ENCODE assay signal across 9 cellular contexts in the genomic region with DNA sequence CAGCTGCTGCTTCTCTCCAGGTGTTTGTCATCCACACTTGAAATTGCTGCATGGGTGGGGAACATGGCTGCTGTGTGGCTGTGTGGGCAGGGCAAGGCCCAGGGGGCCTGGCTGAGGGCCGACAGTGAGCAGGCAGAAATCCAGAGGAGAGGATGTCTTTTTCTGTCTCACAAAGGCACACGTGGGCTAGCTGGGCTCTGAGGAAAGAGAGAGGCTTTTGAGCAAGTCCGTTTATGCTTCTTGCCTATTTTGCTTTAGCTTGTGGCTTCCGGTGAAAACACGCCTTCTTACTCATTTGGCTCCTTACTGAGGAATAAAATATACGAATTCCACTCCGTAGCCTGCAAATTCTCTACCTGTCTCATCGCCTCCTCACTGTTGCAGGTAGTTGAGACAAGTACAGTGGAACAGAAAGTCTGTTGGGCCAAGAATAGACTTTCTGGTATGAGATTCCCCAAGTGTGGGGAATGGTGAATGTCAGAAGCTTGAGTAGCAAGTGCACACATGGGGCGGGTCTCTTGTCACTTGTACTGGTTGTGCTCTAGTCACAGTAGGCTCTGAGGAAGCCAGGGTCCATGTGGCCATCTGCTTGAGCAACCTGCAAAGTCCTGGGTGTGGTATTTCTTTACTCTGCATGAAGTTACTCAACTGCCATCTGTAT. TPM values are rescaled to one million over a fixed set of nuclear protein-coding genes. Genes with fewer than 3 reads are reported as not detected.
DNase-seq lines count a peak whose midpoint lies in the region; ATAC-seq, FAIRE-seq and TF ChIP-seq lines count a peak whose summit lies in the region.
"Had no signal": no experiment of that assay in that cellular context is flagged by ENCODE, and none has a peak within 500 bp of the region (broad histone marks: within the 10 kb centered on the region; RNA-seq: fewer than 3 reads in every experiment).

No MANE protein-coding gene starts in this region.

- POLR2A ChIA-PET in MCF 10A (lab: Yijun Ruan, JAX) = interaction anchor here (0.7 to 4.5 kb wide), 14 partner anchors 12 to 196 kb away, joined by 3 to 43 read pairs (median 4); partner anchors contain the start of genes SERPINB1 and WRNIP1

- intact Hi-C loops in MCF 10A (cut with micrococcal nuclease) = loop anchor here (5.0 kb wide), 1 partner anchor 264 kb away; no protein-coding TSS in a partner anchor

- H3K27me3 Mint-ChIP-seq in MCF 10A (ENCODE audit: insufficient read depth, unreplicated experiment) (no peaks in the 10 kb centered on the region), naive B cell (no peaks in the 10 kb centered on the region)

- H3K27ac Mint-ChIP-seq in MCF 10A (ENCODE audit: low read depth, unreplicated experiment) (peak overlapping the region; percentile 40), naive B cell (peak overlapping the region; percentile 41 to 98 (median 83))

- H3K36me3 Mint-ChIP-seq in MCF 10A (ENCODE audit: insufficient read depth, unreplicated experiment) (no peaks in the 10 kb centered on the region), naive B cell (no peaks in the 10 kb centered on the region)

- TF ChIP-seq CTCF in MCF 10A (IDR thresholded peaks at IDR 0.05; ENCODE audit: unreplicated experiment) = no peak

- ATAC-seq in naive B cell (ENCODE audit: low read depth in 2 of 2) = no peak

- CTCF ChIA-PET in MCF 10A (lab: Yijun Ruan, JAX) = interaction anchor here (0.7 to 1.8 kb wide), 8 partner anchors 21 to 193 kb away, joined by 3 to 9 read pairs (median 4); partner anchors contain the start of gene SERPINB1

- BruUV-seq in MCF 10A (replicated peaks; lab: Mats Ljungman, UMichigan) = no TSS peak

- in situ Hi-C loops in G401 (cut with HindIII; ENCODE audit: low sequenced_read_pairs) = no loop called here

- H3K4me1 Mint-ChIP-seq in MCF 10A (ENCODE audit: insufficient read depth, unreplicated experiment) (peaks cover 27% of the 10 kb centered on the region), naive B cell (peaks cover 48 to 58% (median 49%) of the 10 kb centered on the region in 3 donors)

- DNase-seq in G401 (ENCODE audit: low spot score) = peak; percentile 39
- DNase-seq in NOMO-1 treated with DMSO at 0.1 percent for 48 hours (lab: John Stamatoyannopoulos, UW; ENCODE audit: unreplicated experiment) = peak; percentile 94
- peak; percentile 79 for DNase-seq in MCF 10A (ENCODE audit: unreplicated experiment)
- DNase-seq in naive B cell = peak; percentile 8
- no peak for DNase-seq in HT-29 (ENCODE audit: low spot score)
- no peak for DNase-seq in NCI-H1436 (lab: John Stamatoyannopoulos, UW)
- no peak for DNase-seq in iPS-NIHi11 (ENCODE audit: low spot score)
- no peak for DNase-seq in HTR-8/SVneo (ENCODE audit: insufficient read length, low spot score)
- DNase-seq: NCI-H82 had no signal

- H3K4me3 Mint-ChIP-seq in MCF 10A (ENCODE audit: unreplicated experiment) (no peak overlapping the region), naive B cell (peak overlapping the region in 6 of 8 donors; percentile 53 to 77 (median 64))

- H3K9me3 Mint-ChIP-seq in MCF 10A (ENCODE audit: unreplicated experiment) = no peaks in the 10 kb centered on the region
- no peaks in the 10 kb centered on the region for H3K9me3 Mint-ChIP-seq in naive B cell

- no peak for FAIRE-seq in HTR-8/SVneo (lab: Jason Lieb, UNC)

RNA-seq across cellular contexts. Expression of gene WRNIP1, which starts 28.4 kb away (rescaled TPM):
- 91.8 and 100 TPM in 2 replicates for total RNA-seq in G401 (2014; rRNA removed; shearing (Covaris generic))
- 33.4 and 44.8 TPM in 2 replicates for total RNA-seq in MCF 10A (2022)
- 10 to 100 TPM; 33.9 to 53.6 (median 38.5) TPM for polyA plus RNA-seq in naive B cell (ENCODE audit: low read depth in 6 of 6)
- 92.6 and 103 TPM in 2 replicates for total RNA-seq in HT-29 (2014; rRNA removed; shearing (Covaris generic))

RNA-seq across cellular contexts. Expression of gene MYLK4, which starts 42.9 kb away (rescaled TPM):
- 0.31 and 0.64 TPM in 2 replicates for total RNA-seq in G401 (2014; rRNA removed; shearing (Covaris generic))
- 0.93 and 1.1 TPM in 2 replicates for total RNA-seq in MCF 10A (2022)
- under 1 TPM in 4 of 6 donors, not detected in 2; 0.04 to 0.13 (median 0.10) TPM for polyA plus RNA-seq in naive B cell (ENCODE audit: low read depth in 6 of 6)
- 0.03 and 0.08 TPM in 2 replicates for total RNA-seq in HT-29 (2014; rRNA removed; shearing (Covaris generic))

RNA-seq across cellular contexts. Expression of gene SERPINB1, which starts 48.0 kb away (rescaled TPM):
- 0.06 TPM in 1 of 2 replicates, not detected in the other for total RNA-seq in G401 (2014; rRNA removed; shearing (Covaris generic))
- 20.8 and 28.0 TPM in 2 replicates for total RNA-seq in MCF 10A (2022)
- 100 to 1,000 TPM in 2 of 6 donors, 10 to 100 TPM in 4; 84.7 to 107 (median 93.7) TPM for polyA plus RNA-seq in naive B cell (ENCODE audit: low read depth in 6 of 6)
- 75.5 and 93.2 TPM in 2 replicates for total RNA-seq in HT-29 (2014; rRNA removed; shearing (Covaris generic))

Comparison
In these comparisons a context has a peak if more than half of its experiments do, and no peak if none do; other contexts are left out.
1. DNase-seq: peak in G401 (single experiment), NOMO-1 treated with DMSO at 0.1 percent for 48 hours (single experiment), MCF 10A (single experiment) and naive B cell (single experiment); none in HT-29 (single experiment), NCI-H1436 (single experiment), iPS-NIHi11 (single experiment) and HTR-8/SVneo (single experiment).
2. RNA of gene SERPINB1, which starts 48.0 kb away (total RNA-seq): 75.5 to 93.2 TPM in HT-29 and 20.8 to 28.0 TPM in MCF 10A; 0.06 TPM in G401; every median in the first group is over 10 times any median in the second.